ENCODE assay signal across 20 cellular contexts in the genomic region with DNA sequence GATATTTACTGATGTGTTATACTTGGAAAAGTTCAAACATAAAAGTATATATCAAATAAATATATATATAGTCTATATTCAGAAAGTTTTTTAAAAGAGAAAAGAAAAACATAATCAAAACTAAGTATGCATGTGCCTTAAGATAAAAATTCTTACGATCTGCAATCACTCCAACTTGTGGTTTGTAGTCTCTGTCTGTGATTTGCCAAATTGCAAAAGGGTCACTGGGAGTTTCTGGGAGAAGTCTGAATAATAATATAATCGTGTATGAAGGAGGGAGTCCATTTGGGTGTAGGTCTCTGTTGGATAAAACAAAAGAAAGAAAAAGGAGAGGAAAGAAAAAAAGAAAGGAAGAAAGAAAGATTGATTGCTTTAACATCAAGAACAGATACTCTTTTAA.
DNase-seq lines count a peak whose midpoint lies in the region; ATAC-seq, FAIRE-seq and TF ChIP-seq lines count a peak whose summit lies in the region.
"Had no signal": no experiment of that assay in that cellular context is flagged by ENCODE, and none has a peak within 500 bp of the region (broad histone marks: within the 10 kb centered on the region; RNA-seq: fewer than 3 reads in every experiment).

No MANE protein-coding gene starts in this region.

- no peak overlapping the region for H3K9ac ChIP-seq in astrocyte (ENCODE audit: low read length)

- FAIRE-seq in GM19239 (lab: Jason Lieb, UNC), result peak; percentile 33
- FAIRE-seq in astrocyte (lab: Jason Lieb, UNC), result no peak
- FAIRE-seq: GM12878 had no signal

- TF ChIP-seq CTCF in astrocyte (IDR thresholded peaks at IDR 0.05; ENCODE audit: insufficient read depth, low read depth, low read length) (no peak), fibroblast of mammary gland (conservative IDR thresholded peaks at IDR 0.05; ENCODE audit: control insufficient read depth, insufficient read depth, low read depth, low read length) (no peak), nephron (IDR thresholded peaks at IDR 0.05; ENCODE audit: unreplicated experiment in 3 of 3) (no peak)

- H3K79me2 ChIP-seq in astrocyte (ENCODE audit: insufficient read depth, low read length), result no peaks in the 10 kb centered on the region

- H3K9me3 Mint-ChIP-seq in astrocyte (ENCODE audit: unreplicated experiment), result no peaks in the 10 kb centered on the region
- H3K9me3 Mint-ChIP-seq in nephron, result no peaks in the 10 kb centered on the region
- H3K9me3 Mint-ChIP-seq: CD14-positive monocyte had no signal

- H3K4me3 Mint-ChIP-seq in astrocyte (ENCODE audit: unreplicated experiment), result no peak overlapping the region
- H3K4me3 Mint-ChIP-seq in nephron, result no peak overlapping the region
- H3K4me3 Mint-ChIP-seq: CD14-positive monocyte had no signal

- no peaks in the 10 kb centered on the region for H3K27me3 ChIP-seq in astrocyte (ENCODE audit: insufficient read depth, low read length)
- H3K27me3 ChIP-seq: SJCRH30 had no signal

- H3K27ac Mint-ChIP-seq in astrocyte (ENCODE audit: unreplicated experiment) (no peak overlapping the region), nephron (peak overlapping the region in 2 of 3 experiments; percentile 76 to 95)
- H3K27ac Mint-ChIP-seq: CD14-positive monocyte had no signal

- H3K4me1 Mint-ChIP-seq in astrocyte (ENCODE audit: low read depth, unreplicated experiment) (peaks cover 29% of the 10 kb centered on the region), nephron (peaks cover 33% of the 10 kb centered on the region)
- H3K4me1 Mint-ChIP-seq: CD14-positive monocyte had no signal

- peaks cover 3% of the 10 kb centered on the region for H3K4me1 ChIP-seq in astrocyte (ENCODE audit: insufficient read depth, low read length)
- H3K4me1 ChIP-seq: SJCRH30 had no signal

- peaks cover 11% of the 10 kb centered on the region for H3K36me3 Mint-ChIP-seq in astrocyte (ENCODE audit: low read depth, unreplicated experiment)
- H3K36me3 Mint-ChIP-seq in nephron (ENCODE audit: low read depth), result peaks cover 24% of the 10 kb centered on the region
- H3K36me3 Mint-ChIP-seq: CD14-positive monocyte had no signal

- H3K27me3 Mint-ChIP-seq in astrocyte (ENCODE audit: low read depth, unreplicated experiment) (no peaks in the 10 kb centered on the region), nephron (ENCODE audit: low read depth) (no peaks in the 10 kb centered on the region)

- H2AFZ ChIP-seq in astrocyte (ENCODE audit: low read depth, low read length), result no peak overlapping the region

- H3K27ac ChIP-seq in astrocyte (ENCODE audit: low read depth, low read length), result no peak overlapping the region
- H3K27ac ChIP-seq: SJCRH30 had no signal

- ATAC-seq in GM21360 (IDR thresholded peaks at IDR 0.05; ENCODE audit: unreplicated experiment) (no peak), HG03354 (IDR thresholded peaks at IDR 0.05; ENCODE audit: poor library complexity, severe bottlenecking, unreplicated experiment) (no peak)
- ATAC-seq: GM12878 had no signal

- no peaks in the 10 kb centered on the region for H4K20me1 ChIP-seq in astrocyte (ENCODE audit: insufficient read depth, low read length)

- no peak overlapping the region for H3K4me2 ChIP-seq in astrocyte (ENCODE audit: low read length)

- no peak overlapping the region for H3K4me3 ChIP-seq in astrocyte (ENCODE audit: insufficient read depth, low read depth, low read length)
- no peak overlapping the region for H3K4me3 ChIP-seq in fibroblast of mammary gland (ENCODE audit: control insufficient read depth, low read depth, low read length)
- H3K4me3 ChIP-seq: GM12878, SJCRH30 had no signal

- H3K9me3 ChIP-seq in astrocyte (ENCODE audit: insufficient read depth, low read depth, low read length), result no peaks in the 10 kb centered on the region
- H3K9me3 ChIP-seq: SJCRH30 had no signal

- DNase-seq in GM19239 (ENCODE audit: insufficient read length, low spot score), result no peak
- DNase-seq in astrocyte (ENCODE audit: low read depth), result peak; percentile 43
- peak; percentile 52 for DNase-seq in fibroblast of mammary gland (ENCODE audit: low read depth)
- DNase-seq in CD1c-positive myeloid dendritic cell (ENCODE audit: extremely low spot score), result no peak
- DNase-seq in iPS-NIHi11 (ENCODE audit: low spot score), result no peak
- DNase-seq: DMS79, GOT3, HCEC 1CT, Karpas-422, NCI-H1694, NCI-H2081, NCI-H2171 treated with DMSO at 0.1 percent for 48 hours, NCI-H524 treated with DMSO at 0.1 percent for 48 hours, NCI-H82, SJCRH30 had no signal

- peaks cover 12% of the 10 kb centered on the region for H3K36me3 ChIP-seq in astrocyte (ENCODE audit: insufficient read depth, low read length)

Comparison
In these comparisons a context has a peak if more than half of its experiments do, and no peak if none do; other contexts are left out.
1. DNase-seq: peak in astrocyte (single experiment) and fibroblast of mammary gland (single experiment); none in GM19239 (single experiment), CD1c-positive myeloid dendritic cell (single experiment) and iPS-NIHi11 (single experiment).